ENCODE assay signal across 12 cellular contexts in the genomic region with DNA sequence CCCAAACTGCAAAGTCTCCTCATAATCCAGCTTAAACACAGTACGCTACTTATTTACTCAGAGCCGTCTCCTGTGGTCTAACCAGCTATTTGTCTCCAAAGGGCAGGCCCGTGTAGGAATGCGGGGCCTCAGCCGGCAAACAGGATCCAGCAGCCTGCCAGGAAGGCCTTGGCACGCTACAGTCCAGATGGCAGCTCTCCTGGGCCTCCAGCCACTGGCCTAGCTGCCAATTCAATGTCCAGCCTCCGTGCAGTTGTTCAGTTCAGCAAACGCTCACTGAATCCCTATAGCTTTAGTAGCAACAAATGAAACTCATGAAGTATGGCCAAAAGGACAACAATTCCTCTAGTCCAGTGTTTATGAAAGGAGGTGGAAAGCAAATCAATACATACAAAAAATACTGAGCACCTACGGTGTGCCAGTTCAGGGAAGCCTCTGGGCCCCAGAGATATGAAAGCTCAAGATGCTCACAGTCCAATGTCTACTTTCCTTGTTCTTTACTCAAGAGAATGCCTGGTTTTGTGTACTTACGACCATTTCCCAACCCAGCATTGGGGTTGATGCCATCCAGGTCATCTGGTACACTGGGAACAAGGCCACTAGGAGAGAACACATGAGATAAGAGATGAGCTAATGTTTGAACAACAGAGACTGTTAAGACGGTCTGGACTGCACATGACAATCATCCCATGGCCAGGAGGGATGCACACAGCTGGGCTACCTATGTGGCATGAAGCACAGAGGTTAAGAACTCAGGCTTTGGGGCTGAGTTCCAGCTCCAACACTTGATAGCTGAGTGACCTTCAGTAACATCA. TPM values are rescaled to one million over a fixed set of nuclear protein-coding genes. Genes with fewer than 3 reads are reported as not detected.
DNase-seq lines count a peak whose midpoint lies in the region; TF ChIP-seq lines count a peak whose summit lies in the region.
"Had no signal": no experiment of that assay in that cellular context is flagged by ENCODE, and none has a peak within 500 bp of the region (broad histone marks: within the 10 kb centered on the region; RNA-seq: fewer than 3 reads in every experiment).

No MANE protein-coding gene starts in this region.

- H3K36me3 ChIP-seq in liver (ENCODE audit: control insufficient read depth in 4 of 4, insufficient read depth in 3 of 4, low read depth in 1 of 4, low read length in 3 of 4) (peaks cover 2 to 19% (median 15%) of the 10 kb centered on the region in 4 donors), subcutaneous abdominal adipose tissue (ENCODE audit: control insufficient read depth in 5 of 5, insufficient read depth in 5 of 5, low read length in 5 of 5) (peaks cover 22 to 56% (median 45%) of the 10 kb centered on the region in 5 donors), SJCRH30 (peaks cover 66% of the 10 kb centered on the region)

- 31% methylated on average over 11 of the region's 11 CpGs for WGBS in liver

- TF ChIP-seq CTCF in LNCaP clone FGC (IDR thresholded peaks at IDR 0.05; ENCODE audit: control insufficient read depth, extremely low read depth, insufficient read depth) (no peak), liver (IDR thresholded peaks at IDR 0.05; ENCODE audit: low read depth, low read length, missing input control) (no peak)

- H3K9ac ChIP-seq in liver (ENCODE audit: low read depth in 1 of 2, low read length in 2 of 2) (peak overlapping the region; percentile 24 to 60), subcutaneous abdominal adipose tissue (ENCODE audit: low read length in 5 of 5) (peak overlapping the region in 2 of 5 donors; percentile 1 to 3)
- H3K9ac ChIP-seq: parathyroid adenoma had no signal

- DNase-seq in LNCaP clone FGC (ENCODE audit: low read depth): peak; percentile 98
- DNase-seq in dermis microvascular lymphatic vessel endothelial cell (ENCODE audit: low read depth in 2 of 2): peak; percentile 36 to 46
- no peak for DNase-seq in effector CD4-positive, alpha-beta T cell
- DNase-seq in NCI-H1417 (lab: John Stamatoyannopoulos, UW): no peak
- DNase-seq in SJCRH30: no peak
- no peak for DNase-seq in NCI-H187 (lab: John Stamatoyannopoulos, UW)
- DNase-seq: activated naive CD4-positive, alpha-beta T cell treated with anti-CD3 and anti-CD28 coated beads for 36 hours; KBM-7; NCI-H748 treated with DMSO at 0.1 percent for 48 hours had no signal

- peaks cover 4 to 47% (median 39%) of the 10 kb centered on the region in 4 donors for H3K4me1 ChIP-seq in liver (ENCODE audit: control insufficient read depth in 4 of 4, insufficient read depth in 4 of 4, low read length in 3 of 4)
- peaks cover 0 to 24% (median 12%) of the 10 kb centered on the region in 5 donors for H3K4me1 ChIP-seq in subcutaneous abdominal adipose tissue (ENCODE audit: control insufficient read depth in 5 of 5, insufficient read depth in 5 of 5, low read length in 5 of 5)
- no peaks in the 10 kb centered on the region for H3K4me1 ChIP-seq in SJCRH30
- H3K4me1 ChIP-seq: parathyroid adenoma had no signal

- H3K4me3 ChIP-seq in LNCaP clone FGC (ENCODE audit: low read depth, low read length): peak overlapping the region; percentile 3; the same call in 1 of the 2 replicates
- H3K4me3 ChIP-seq in liver (ENCODE audit: low read depth in 1 of 3, low read length in 3 of 3): no peak overlapping the region
- no peak overlapping the region for H3K4me3 ChIP-seq in subcutaneous abdominal adipose tissue (ENCODE audit: low read depth in 1 of 5, low read length in 5 of 5)
- H3K4me3 ChIP-seq in SJCRH30: no peak overlapping the region

- H3K27me3 ChIP-seq in liver (ENCODE audit: control insufficient read depth in 4 of 4, insufficient read depth in 4 of 4, low read length in 3 of 4): no peaks in the 10 kb centered on the region
- H3K27me3 ChIP-seq in subcutaneous abdominal adipose tissue (ENCODE audit: control insufficient read depth in 5 of 5, insufficient read depth in 4 of 5, low read length in 5 of 5): no peaks in the 10 kb centered on the region
- H3K27me3 ChIP-seq in SJCRH30: no peaks in the 10 kb centered on the region

- TF ChIP-seq RAD21 in liver (IDR thresholded peaks at IDR 0.05): peak; percentile 28 to 31

- H3K27ac ChIP-seq in liver (ENCODE audit: low read depth in 1 of 2, low read length in 2 of 2): peak overlapping the region; percentile 74 to 89
- peak overlapping the region; percentile 38 for H3K27ac ChIP-seq in subcutaneous abdominal adipose tissue (ENCODE audit: low read depth, low read length)
- H3K27ac ChIP-seq in SJCRH30: no peak overlapping the region
- H3K27ac ChIP-seq: parathyroid adenoma had no signal

- H3K9me3 ChIP-seq in liver (ENCODE audit: control insufficient read depth in 4 of 4, low read length in 3 of 4) (no peaks in the 10 kb centered on the region), subcutaneous abdominal adipose tissue (ENCODE audit: control insufficient read depth in 5 of 5, low read length in 5 of 5) (no peaks in the 10 kb centered on the region), SJCRH30 (replicated peaks) (no peaks in the 10 kb centered on the region)

TF ChIP-seq in liver, 16 proteins besides CTCF, POLR2A, EP300 and RAD21:
- TF ChIP-seq EGR1 (IDR thresholded peaks at IDR 0.05; ENCODE audit: low read depth in 2 of 2): peak in 1 of 2 donors; percentile 79
- TF ChIP-seq YY1 (IDR thresholded peaks at IDR 0.05): peak; percentile 80
- peak; percentile 97 for TF ChIP-seq SP1 (IDR thresholded peaks at IDR 0.05)
- no peak for TF ChIP-seq NR2F2 (IDR thresholded peaks at IDR 0.05)
- TF ChIP-seq JUND (IDR thresholded peaks at IDR 0.05): peak; percentile 91 to 94
- TF ChIP-seq ZBTB33 (IDR thresholded peaks at IDR 0.05): peak; percentile 96
- TF ChIP-seq GABPA (IDR thresholded peaks at IDR 0.05 in 1 of 2, conservative IDR thresholded peaks at IDR 0.05 in 1 of 2): peak in 1 of 2 donors; percentile 56
- peak; percentile 88 for TF ChIP-seq FOXA1 (IDR thresholded peaks at IDR 0.05)
- peak; percentile 90 to 93 for TF ChIP-seq HNF4A (conservative IDR thresholded peaks at IDR 0.05)
- peak; percentile 99 for TF ChIP-seq RXRA (IDR thresholded peaks at IDR 0.05)
- no peak for TF ChIP-seq TAF1 (conservative IDR thresholded peaks at IDR 0.05)
- TF ChIP-seq, protein P1, sequence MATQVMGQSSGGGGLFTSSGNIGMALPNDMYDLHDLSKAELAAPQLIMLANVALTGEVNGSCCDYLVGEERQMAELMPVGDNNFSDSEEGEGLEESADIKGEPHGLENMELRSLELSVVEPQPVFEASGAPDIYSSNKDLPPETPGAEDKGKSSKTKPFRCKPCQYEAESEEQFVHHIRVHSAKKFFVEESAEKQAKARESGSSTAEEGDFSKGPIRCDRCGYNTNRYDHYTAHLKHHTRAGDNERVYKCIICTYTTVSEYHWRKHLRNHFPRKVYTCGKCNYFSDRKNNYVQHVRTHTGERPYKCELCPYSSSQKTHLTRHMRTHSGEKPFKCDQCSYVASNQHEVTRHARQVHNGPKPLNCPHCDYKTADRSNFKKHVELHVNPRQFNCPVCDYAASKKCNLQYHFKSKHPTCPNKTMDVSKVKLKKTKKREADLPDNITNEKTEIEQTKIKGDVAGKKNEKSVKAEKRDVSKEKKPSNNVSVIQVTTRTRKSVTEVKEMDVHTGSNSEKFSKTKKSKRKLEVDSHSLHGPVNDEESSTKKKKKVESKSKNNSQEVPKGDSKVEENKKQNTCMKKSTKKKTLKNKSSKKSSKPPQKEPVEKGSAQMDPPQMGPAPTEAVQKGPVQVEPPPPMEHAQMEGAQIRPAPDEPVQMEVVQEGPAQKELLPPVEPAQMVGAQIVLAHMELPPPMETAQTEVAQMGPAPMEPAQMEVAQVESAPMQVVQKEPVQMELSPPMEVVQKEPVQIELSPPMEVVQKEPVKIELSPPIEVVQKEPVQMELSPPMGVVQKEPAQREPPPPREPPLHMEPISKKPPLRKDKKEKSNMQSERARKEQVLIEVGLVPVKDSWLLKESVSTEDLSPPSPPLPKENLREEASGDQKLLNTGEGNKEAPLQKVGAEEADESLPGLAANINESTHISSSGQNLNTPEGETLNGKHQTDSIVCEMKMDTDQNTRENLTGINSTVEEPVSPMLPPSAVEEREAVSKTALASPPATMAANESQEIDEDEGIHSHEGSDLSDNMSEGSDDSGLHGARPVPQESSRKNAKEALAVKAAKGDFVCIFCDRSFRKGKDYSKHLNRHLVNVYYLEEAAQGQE (IDR thresholded peaks at IDR 0.05): peak; percentile 83
- peak; percentile 64 for TF ChIP-seq ATF3 (IDR thresholded peaks at IDR 0.05)
- TF ChIP-seq HNF4G (IDR thresholded peaks at IDR 0.05): peak; percentile 69
- TF ChIP-seq, protein P2, sequence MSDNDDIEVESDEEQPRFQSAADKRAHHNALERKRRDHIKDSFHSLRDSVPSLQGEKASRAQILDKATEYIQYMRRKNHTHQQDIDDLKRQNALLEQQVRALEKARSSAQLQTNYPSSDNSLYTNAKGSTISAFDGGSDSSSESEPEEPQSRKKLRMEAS (IDR thresholded peaks at IDR 0.05): peak; percentile 87
- peak; percentile 78 for TF ChIP-seq FOXA2 (IDR thresholded peaks at IDR 0.05)

RNA-seq across cellular contexts. Expression of gene CDK5RAP2, which starts 8.3 kb away (rescaled TPM):
- total RNA-seq in dermis microvascular lymphatic vessel endothelial cell (18.7 and 19.0 TPM in 2 replicates), liver (10 to 100 TPM; 29.3 to 38.9 TPM)
- polyA plus RNA-seq in liver: 10 to 100 TPM; 11.7 to 14.1 TPM
- 65.7 and 75.9 TPM in 2 replicates for total RNA-seq in SJCRH30 (2014; rRNA removed; shearing (Covaris generic))

Comparison
In these comparisons a context has a peak if more than half of its experiments do, and no peak if none do; other contexts are left out.
1. DNase-seq: peak in LNCaP clone FGC (single experiment) and dermis microvascular lymphatic vessel endothelial cell (2 of 2); none in effector CD4-positive, alpha-beta T cell (single experiment), NCI-H1417 (0 of 3), SJCRH30 (0 of 2) and NCI-H187 (0 of 2).